40 cellular contexts compared by ENCODE assay signal in the genomic region with DNA sequence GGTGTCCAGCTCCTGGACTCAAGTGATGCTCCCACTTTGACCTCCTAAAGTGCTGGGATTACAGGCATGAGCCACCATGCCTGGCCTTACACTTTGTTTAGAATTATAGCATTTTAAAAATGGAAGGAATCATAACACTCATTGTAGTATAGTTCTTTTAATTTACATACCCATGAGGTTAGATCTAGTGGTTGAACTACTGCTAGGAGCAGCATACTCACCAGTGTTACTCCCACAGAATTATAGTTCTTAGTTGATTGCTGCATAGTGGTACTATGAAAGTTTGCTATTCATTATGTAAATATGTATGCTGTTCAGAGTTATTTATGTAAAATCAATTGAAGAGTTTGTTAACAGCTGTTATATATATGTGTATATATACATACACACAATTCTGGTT.
"Had no signal": no experiment of that assay in that cellular context is flagged by ENCODE, and none has a peak within 500 bp of the region (broad histone marks: within the 10 kb centered on the region; RNA-seq: fewer than 3 reads in every experiment).

No MANE protein-coding gene starts in this region.

- DNase-seq: activated effector memory CD4-positive, alpha-beta T cell treated with anti-CD3 and anti-CD28 coated beads, Interleukin-2, amount 50 U/mL, for 16 hours; activated effector memory CD4-positive, alpha-beta T cell treated with Interleukin-2 at 50 U/mL for 16 hours; activated gamma-delta T cell; activated gamma-delta T cell treated with Interleukin-2 at 50 U/mL for 16 hours; activated naive CD4-positive, alpha-beta T cell; activated naive CD4-positive, alpha-beta T cell treated with anti-CD3 and anti-CD28 coated beads for 36 hours; activated naive CD4-positive, alpha-beta T cell treated with anti-CD3 and anti-CD28 coated beads, Interleukin-2, amount 10 ng/mL, durations not matched to agents 7 days and 5 days; activated naive CD4-positive, alpha-beta T cell treated with anti-CD3 and anti-CD28 coated beads, Interleukin-2, amount 50 U/mL, for 16 hours; activated naive CD4-positive, alpha-beta T cell treated with Interleukin-2 at 50 U/mL for 16 hours; activated naive CD8-positive, alpha-beta T cell treated with anti-CD3 and anti-CD28 coated beads for 36 hours; activated naive CD8-positive, alpha-beta T cell treated with anti-CD3 and anti-CD28 coated beads, Interleukin-2, amount 10 ng/mL, durations not matched to agents 7 days and 5 days; activated naive CD8-positive, alpha-beta T cell treated with anti-CD3 and anti-CD28 coated beads, Interleukin-2, amount 50 U/mL, for 24 hours; activated T-cell treated with anti-CD3 and anti-CD28 coated beads, Interleukin-2, amount 50 U/mL, for 1 hour; activated T-cell treated with anti-CD3 and anti-CD28 coated beads, Interleukin-2, amount 50 U/mL, for 24 hours; activated T-cell treated with anti-CD3 and anti-CD28 coated beads, Interleukin-2, amount 50 U/mL, for 4 hours; activated T-cell treated with anti-CD3 and anti-CD28 coated beads, Interleukin-2, amount 50 U/mL, for 48 hours; activated T-cell treated with anti-CD3 and anti-CD28 coated beads, Interleukin-2, amount 50 U/mL, for 72 hours; adrenal gland; amniotic stem cell; amygdala; anterior cingulate cortex; aorta; body of pancreas; brain microvascular endothelial cell; caudate nucleus; central memory CD4-positive, alpha-beta T cell; cerebellar nuclear complex had no signal

- H3K9me3 ChIP-seq: adrenal gland, ascending aorta, body of pancreas, breast epithelium had no signal

- H3K4me1 ChIP-seq: adrenal gland, ascending aorta, body of pancreas, breast epithelium had no signal

- H3K4me1 Mint-ChIP-seq: activated naive CD4-positive, alpha-beta T cell treated with anti-CD3 and anti-CD28 coated beads, Interleukin-2, amount 10 ng/mL, durations not matched to agents 7 days and 5 days; activated naive CD4-positive, alpha-beta T cell treated with anti-CD3 and anti-CD28 coated beads, Interleukin-2, amount 50 U/mL, for 24 hours; activated naive CD8-positive, alpha-beta T cell treated with anti-CD3 and anti-CD28 coated beads, Interleukin-2, amount 10 ng/mL, durations not matched to agents 7 days and 5 days; central memory CD8-positive, alpha-beta T cell had no signal

- ATAC-seq: activated naive CD8-positive, alpha-beta T cell treated with anti-CD3 and anti-CD28 coated beads, Interleukin-2, amount 50 U/mL, for 24 hours; activated T-cell treated with anti-CD3 and anti-CD28 coated beads, Interleukin-2, amount 50 U/mL, for 4 hours; activated T-helper 17 cell treated with anti-CD3 and anti-CD28 coated beads, Interleukin-2, amount 50 U/mL, for 72 hours; body of pancreas had no signal

- FAIRE-seq: astrocyte, bronchial epithelial cell had no signal

- H3K36me3 ChIP-seq: adrenal gland, brain microvascular endothelial cell had no signal

- H3K4me3 ChIP-seq: adrenal gland, ascending aorta, body of pancreas, breast epithelium, cardiac muscle cell had no signal

- H3K27ac ChIP-seq: adrenal gland, ascending aorta, body of pancreas, brain microvascular endothelial cell, breast epithelium, cardiac muscle cell had no signal

- H3K27ac Mint-ChIP-seq: activated naive CD4-positive, alpha-beta T cell treated with anti-CD3 and anti-CD28 coated beads for 36 hours; activated naive CD4-positive, alpha-beta T cell treated with anti-CD3 and anti-CD28 coated beads, Interleukin-2, amount 10 ng/mL, durations not matched to agents 7 days and 5 days; activated naive CD4-positive, alpha-beta T cell treated with anti-CD3 and anti-CD28 coated beads, Interleukin-2, amount 50 U/mL, for 24 hours; activated naive CD4-positive, alpha-beta T cell treated with anti-CD3 and anti-CD28 coated beads, Interleukin-2, amount 50 U/mL, for 72 hours; activated naive CD8-positive, alpha-beta T cell; activated naive CD8-positive, alpha-beta T cell treated with anti-CD3 and anti-CD28 coated beads for 36 hours; activated naive CD8-positive, alpha-beta T cell treated with anti-CD3 and anti-CD28 coated beads, Interleukin-2, amount 10 ng/mL, durations not matched to agents 7 days and 5 days; activated naive CD8-positive, alpha-beta T cell treated with anti-CD3 and anti-CD28 coated beads, Interleukin-2, amount 50 U/mL, for 24 hours; activated T-cell treated with anti-CD3 and anti-CD28 coated beads, Interleukin-2, amount 50 U/mL, for 24 hours; activated T-cell treated with anti-CD3 and anti-CD28 coated beads, Interleukin-2, amount 50 U/mL, for 72 hours; activated T-helper 1 cell treated with anti-CD3 and anti-CD28 coated beads, Interleukin-12 subunit alpha, Interleukin-12 subunit beta, Interleukin-2, Interleukin-4 antibody, amounts not matched to agents 30 ng/mL and 10 ng/mL and 1 ng/mL, durations not matched to agents 14 hours and 24 hours and 36 hours; activated T-helper 17 cell treated with anti-CD3 and anti-CD28 coated beads, Interleukin-2, amount 50 U/mL, for 72 hours; activated T-helper 2 cell treated with anti-CD3 and anti-CD28 coated beads, Interferon-gamma antibody, Interleukin-2, Interleukin-4, amounts not matched to agents 10 μg/mL and 5 μg/mL and 100 μg/mL, durations not matched to agents 14 hours and 24 hours and 36 hours had no signal

- H3K27me3 ChIP-seq: adrenal gland, ascending aorta, body of pancreas, brain microvascular endothelial cell, breast epithelium, cardiac muscle cell had no signal

- H3K4me3 Mint-ChIP-seq: activated naive CD4-positive, alpha-beta T cell treated with anti-CD3 and anti-CD28 coated beads for 36 hours; activated naive CD4-positive, alpha-beta T cell treated with anti-CD3 and anti-CD28 coated beads, Interleukin-2, amount 10 ng/mL, durations not matched to agents 7 days and 5 days; activated naive CD4-positive, alpha-beta T cell treated with anti-CD3 and anti-CD28 coated beads, Interleukin-2, amount 50 U/mL, for 24 hours; activated naive CD8-positive, alpha-beta T cell; activated naive CD8-positive, alpha-beta T cell treated with anti-CD3 and anti-CD28 coated beads for 36 hours; activated naive CD8-positive, alpha-beta T cell treated with anti-CD3 and anti-CD28 coated beads, Interleukin-2, amount 10 ng/mL, durations not matched to agents 7 days and 5 days; activated naive CD8-positive, alpha-beta T cell treated with anti-CD3 and anti-CD28 coated beads, Interleukin-2, amount 50 U/mL, for 24 hours; activated T-cell treated with anti-CD3 and anti-CD28 coated beads, Interleukin-2, amount 50 U/mL, for 24 hours; activated T-cell treated with anti-CD3 and anti-CD28 coated beads, Interleukin-2, amount 50 U/mL, for 4 hours; activated T-cell treated with anti-CD3 and anti-CD28 coated beads, Interleukin-2, amount 50 U/mL, for 72 hours; activated T-helper 1 cell treated with anti-CD3 and anti-CD28 coated beads, Interleukin-12 subunit alpha, Interleukin-12 subunit beta, Interleukin-2, Interleukin-4 antibody, amounts not matched to agents 30 ng/mL and 10 ng/mL and 1 ng/mL, durations not matched to agents 14 hours and 24 hours and 36 hours; activated T-helper 17 cell treated with anti-CD3 and anti-CD28 coated beads, Interleukin-2, amount 50 U/mL, for 72 hours; brain; central memory CD8-positive, alpha-beta T cell had no signal

- H3K36me3 Mint-ChIP-seq: activated naive CD4-positive, alpha-beta T cell treated with anti-CD3 and anti-CD28 coated beads, Interleukin-2, amount 10 ng/mL, durations not matched to agents 7 days and 5 days; activated naive CD4-positive, alpha-beta T cell treated with anti-CD3 and anti-CD28 coated beads, Interleukin-2, amount 50 U/mL, for 24 hours; activated naive CD4-positive, alpha-beta T cell treated with anti-CD3 and anti-CD28 coated beads, Interleukin-2, amount 50 U/mL, for 72 hours; activated naive CD8-positive, alpha-beta T cell; activated naive CD8-positive, alpha-beta T cell treated with anti-CD3 and anti-CD28 coated beads for 36 hours; activated naive CD8-positive, alpha-beta T cell treated with anti-CD3 and anti-CD28 coated beads, Interleukin-2, amount 10 ng/mL, durations not matched to agents 7 days and 5 days had no signal

- H3K9me3 Mint-ChIP-seq: activated naive CD4-positive, alpha-beta T cell treated with anti-CD3 and anti-CD28 coated beads for 36 hours; activated naive CD4-positive, alpha-beta T cell treated with anti-CD3 and anti-CD28 coated beads, Interleukin-2, amount 10 ng/mL, durations not matched to agents 7 days and 5 days; activated naive CD4-positive, alpha-beta T cell treated with anti-CD3 and anti-CD28 coated beads, Interleukin-2, amount 50 U/mL, for 24 hours; activated naive CD4-positive, alpha-beta T cell treated with anti-CD3 and anti-CD28 coated beads, Interleukin-2, amount 50 U/mL, for 72 hours; activated naive CD8-positive, alpha-beta T cell treated with anti-CD3 and anti-CD28 coated beads for 36 hours; activated naive CD8-positive, alpha-beta T cell treated with anti-CD3 and anti-CD28 coated beads, Interleukin-2, amount 10 ng/mL, durations not matched to agents 7 days and 5 days; activated naive CD8-positive, alpha-beta T cell treated with anti-CD3 and anti-CD28 coated beads, Interleukin-2, amount 50 U/mL, for 24 hours; activated T-cell treated with anti-CD3 and anti-CD28 coated beads, Interleukin-2, amount 50 U/mL, for 24 hours; activated T-cell treated with anti-CD3 and anti-CD28 coated beads, Interleukin-2, amount 50 U/mL, for 4 hours; activated T-cell treated with anti-CD3 and anti-CD28 coated beads, Interleukin-2, amount 50 U/mL, for 72 hours; activated T-helper 17 cell treated with anti-CD3 and anti-CD28 coated beads, Interleukin-2, amount 50 U/mL, for 72 hours; activated T-helper 2 cell treated with anti-CD3 and anti-CD28 coated beads, Interferon-gamma antibody, Interleukin-2, Interleukin-4, amounts not matched to agents 10 μg/mL and 5 μg/mL and 100 μg/mL, durations not matched to agents 14 hours and 24 hours and 36 hours; brain; central memory CD8-positive, alpha-beta T cell had no signal
